1 cellular context compared by ENCODE assay signal in genomic region chr1:91021686-91022517, GRCh38.
A peak's percentile ranks its signal among the peaks of the same experiment; 100 is the strongest.
TF ChIP-seq lines count a peak whose summit lies in the region.

Gene ZNF644, minus strand, starts transcription at chr1:91022035. Its CDS starts 39,682 bp downstream, at chr1:90982353.

TF ChIP-seq in K562, 482 proteins besides CTCF, POLR2A, EP300 and RAD21 (continued from another document and continues in another):
- TF ChIP-seq SRF (CRISPR knock-in tag; IDR thresholded peaks at IDR 0.05) (peak; percentile 88 to 97), CBFA2T3 (IDR thresholded peaks at IDR 0.05) (no peak), MEIS2 (IDR thresholded peaks at IDR 0.05; ENCODE audit: partially characterized antibody) (peak; percentile 27), PRDM10 (IDR thresholded peaks at IDR 0.05; ENCODE audit: partially characterized antibody) (peak; percentile 95), MTF1 (CRISPR knock-in tag; IDR thresholded peaks at IDR 0.05; ENCODE audit: borderline replicate concordance) (no peak), ZNF583 (CRISPR knock-in tag; IDR thresholded peaks at IDR 0.05) (0 out of 2 replicates have a peak, but pooled peaks have one; percentile 27), TEAD1 (CRISPR knock-in tag; IDR thresholded peaks at IDR 0.05) (0 out of 4 replicates have a peak, but pooled peaks of 1 of the 2 experiments have one; percentile 9), GABPB1 (CRISPR knock-in tag; IDR thresholded peaks at IDR 0.05) (peak; percentile 79; the same call in 1 of the 2 replicates), ZNF76 (CRISPR knock-in tag; IDR thresholded peaks at IDR 0.05; ENCODE audit: borderline replicate concordance) (no peak), ATF2 (CRISPR knock-in tag; IDR thresholded peaks at IDR 0.05) (no peak), NFYB (IDR thresholded peaks at IDR 0.05; ENCODE audit: extremely low read depth, insufficient read length) (no peak), ZNF75A (CRISPR knock-in tag; IDR thresholded peaks at IDR 0.05) (no peak), ZNF398 (CRISPR knock-in tag; IDR thresholded peaks at IDR 0.05) (no peak), USF2 (CRISPR knock-in tag; IDR thresholded peaks at IDR 0.05) (no peak), ARID3B (CRISPR knock-in tag; IDR thresholded peaks at IDR 0.05; ENCODE audit: borderline replicate concordance) (no peak), ELK1 (CRISPR knock-in tag; IDR thresholded peaks at IDR 0.05) (no peak), GTF3C2 (IDR thresholded peaks at IDR 0.05; ENCODE audit: borderline replicate concordance, extremely low read depth, insufficient read length) (no peak), THRAP3 (IDR thresholded peaks at IDR 0.05; ENCODE audit: borderline replicate concordance) (no peak), PBX2 (CRISPR knock-in tag; IDR thresholded peaks at IDR 0.05; ENCODE audit: low read depth) (no peak), PBX2 (tag; conservative IDR thresholded peaks at IDR 0.05; ENCODE audit: low read depth) (no peak), SAFB2 (IDR thresholded peaks at IDR 0.05; ENCODE audit: borderline replicate concordance, low read depth, low read length, severe bottlenecking) (no peak), HMGXB4 (CRISPR knock-in tag; IDR thresholded peaks at IDR 0.05) (no peak), CC2D1A (IDR thresholded peaks at IDR 0.05) (no peak), EHMT2 (IDR thresholded peaks at IDR 0.05) (peak; percentile 83), ZNF57 (CRISPR knock-in tag; IDR thresholded peaks at IDR 0.05) (no peak), TOE1 (IDR thresholded peaks at IDR 0.05; ENCODE audit: borderline replicate concordance) (no peak), TOE1 (CRISPR knock-in tag; IDR thresholded peaks at IDR 0.05; ENCODE audit: borderline replicate concordance, low read depth) (no peak), RB1 (IDR thresholded peaks at IDR 0.05; ENCODE audit: low read depth) (peak; percentile 98), ZNF280B (CRISPR knock-in tag; IDR thresholded peaks at IDR 0.05) (no peak), MAFK (IDR thresholded peaks at IDR 0.05; ENCODE audit: low read length) (no peak), SFPQ (IDR thresholded peaks at IDR 0.05; ENCODE audit: low read depth, low read length) (no peak), RBM14 (IDR thresholded peaks at IDR 0.05; ENCODE audit: borderline replicate concordance, insufficient read depth, low read depth, low read length) (peak; percentile 83; the same call in 1 of the 2 replicates), MAX (CRISPR knock-in tag; IDR thresholded peaks at IDR 0.05) (peak; percentile 96)
